ENCODE assay signal across 27 cellular contexts in genomic region chr1:160963521-160963920, GRCh38. TPM values are rescaled to one million over a fixed set of nuclear protein-coding genes. Genes with fewer than 3 reads are reported as not detected.
"Had no signal": no experiment of that assay in that cellular context is flagged by ENCODE, and none has a peak within 500 bp of the region (broad histone marks: within the 10 kb centered on the region; RNA-seq: fewer than 3 reads in every experiment).

No MANE protein-coding gene starts in this region.

- ATAC-seq: activated CD4-positive, alpha-beta T cell treated with anti-CD3 and anti-CD28 coated beads for 36 hours; activated T-cell treated with anti-CD3 and anti-CD28 coated beads, Interleukin-2, amount 50 U/mL, for 72 hours had no signal

- DNase-seq: activated CD4-positive, alpha-beta memory T cell treated with anti-CD3 and anti-CD28 coated beads, Interleukin-2, amount 10 ng/mL, durations not matched to agents 7 days and 5 days; activated CD4-positive, alpha-beta T cell treated with anti-CD3 and anti-CD28 coated beads for 36 hours; activated CD4-positive, alpha-beta T cell treated with anti-CD3 and anti-CD28 coated beads, Interleukin-2, amount 50 U/mL, for 1 hour; activated naive CD4-positive, alpha-beta T cell treated with anti-CD3 and anti-CD28 coated beads, Interleukin-2, amount 50 U/mL, for 16 hours; activated naive CD8-positive, alpha-beta T cell treated with anti-CD3 and anti-CD28 coated beads, Interleukin-2, amount 10 ng/mL, durations not matched to agents 7 days and 5 days; activated T-cell treated with anti-CD3 and anti-CD28 coated beads, Interleukin-2, amount 50 U/mL, for 72 hours; adrenal gland; anterior cingulate cortex; cerebellar nuclear complex; Karpas-422; MM.1S; NCI-H1436; NCI-H1694 treated with DMSO at 0.1 percent for 48 hours; NCI-H2081 treated with DMSO at 0.1 percent for 48 hours; NCI-H446; NCI-H526; NCI-H82; Peyer's patch; Right ventricle myocardium superior; SJCRH30; SK-N-SH; T-helper 1 cell; WERI-Rb-1 had no signal

RNA-seq across cellular contexts. Expression of gene ITLN2, which starts 8.9 kb away (rescaled TPM):
- total RNA-seq: activated CD4-positive, alpha-beta memory T cell treated with anti-CD3 and anti-CD28 coated beads, Interleukin-2, amount 10 ng/mL, durations not matched to agents 7 days and 5 days; activated CD4-positive, alpha-beta T cell treated with anti-CD3 and anti-CD28 coated beads for 36 hours; activated CD8-positive, alpha-beta memory T cell treated with anti-CD3 and anti-CD28 coated beads for 36 hours; activated naive CD8-positive, alpha-beta T cell treated with anti-CD3 and anti-CD28 coated beads, Interleukin-2, amount 10 ng/mL, durations not matched to agents 7 days and 5 days; activated T-cell treated with anti-CD3 and anti-CD28 coated beads, Interleukin-2, amount 50 U/mL, for 72 hours; activated T-helper 2 cell treated with anti-CD3 and anti-CD28 coated beads, Interferon-gamma antibody, Interleukin-2, Interleukin-4, amounts not matched to agents 10 μg/mL and 5 μg/mL and 100 μg/mL, durations not matched to agents 14 hours and 24 hours and 36 hours; cardiac septum; Right ventricle myocardium superior; SJCRH30; T-helper 2 cell treated with Interferon-gamma antibody and Interleukin-4, amounts not matched to agents 100 ng/mL and 5 ng/mL, for 36 hours had no signal

RNA-seq across cellular contexts. Expression of gene F11R, which starts 57.4 kb away (rescaled TPM):
- total RNA-seq: SJCRH30 had no signal
